1 cellular context compared by ENCODE assay signal in the genomic region with DNA sequence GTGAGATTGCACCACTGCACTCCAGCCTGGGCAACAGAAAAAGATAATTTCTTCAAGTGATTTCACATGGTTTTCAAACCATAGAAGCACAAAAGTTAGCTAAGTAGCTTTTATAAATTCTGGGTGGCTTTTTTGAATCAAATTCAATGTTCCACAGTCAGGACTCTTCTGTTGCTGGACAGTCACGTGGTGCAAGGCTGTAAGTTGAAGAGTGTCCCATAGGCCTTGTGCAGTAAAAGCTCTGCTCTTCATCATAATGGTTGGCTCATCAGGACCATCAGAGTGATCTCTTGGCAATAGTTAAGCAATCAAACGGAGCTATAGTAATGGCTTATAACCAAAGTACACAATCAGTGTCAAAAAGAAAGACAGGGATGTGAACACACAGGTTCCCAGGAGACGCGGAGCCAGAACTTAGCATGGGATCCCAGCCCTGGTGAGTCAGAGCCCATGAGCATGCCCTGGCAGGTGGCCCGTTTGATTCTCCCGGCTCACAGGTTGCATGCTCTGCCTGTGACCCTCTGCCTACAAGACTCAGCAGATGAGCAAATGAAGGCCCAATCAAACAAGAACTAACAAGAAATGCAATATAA.
A peak's percentile ranks its signal among the peaks of the same experiment; 100 is the strongest.
TF ChIP-seq lines count a peak whose summit lies in the region.

No MANE protein-coding gene starts in this region.

TF ChIP-seq in K562, 482 proteins besides CTCF, POLR2A, EP300 and RAD21 (continued from another document):
- TF ChIP-seq, protein P1, sequence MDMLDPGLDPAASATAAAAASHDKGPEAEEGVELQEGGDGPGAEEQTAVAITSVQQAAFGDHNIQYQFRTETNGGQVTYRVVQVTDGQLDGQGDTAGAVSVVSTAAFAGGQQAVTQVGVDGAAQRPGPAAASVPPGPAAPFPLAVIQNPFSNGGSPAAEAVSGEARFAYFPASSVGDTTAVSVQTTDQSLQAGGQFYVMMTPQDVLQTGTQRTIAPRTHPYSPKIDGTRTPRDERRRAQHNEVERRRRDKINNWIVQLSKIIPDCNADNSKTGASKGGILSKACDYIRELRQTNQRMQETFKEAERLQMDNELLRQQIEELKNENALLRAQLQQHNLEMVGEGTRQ (CRISPR knock-in tag; IDR thresholded peaks at IDR 0.05), result peak; percentile 64
- TF ChIP-seq USF1 (CRISPR knock-in tag; IDR thresholded peaks at IDR 0.05), result peak; percentile 54; the same call in 1 of the 2 replicates
- peak; percentile 69 for TF ChIP-seq RAD51 (IDR thresholded peaks at IDR 0.05; ENCODE audit: borderline replicate concordance, low read depth)
- TF ChIP-seq, protein P2, sequence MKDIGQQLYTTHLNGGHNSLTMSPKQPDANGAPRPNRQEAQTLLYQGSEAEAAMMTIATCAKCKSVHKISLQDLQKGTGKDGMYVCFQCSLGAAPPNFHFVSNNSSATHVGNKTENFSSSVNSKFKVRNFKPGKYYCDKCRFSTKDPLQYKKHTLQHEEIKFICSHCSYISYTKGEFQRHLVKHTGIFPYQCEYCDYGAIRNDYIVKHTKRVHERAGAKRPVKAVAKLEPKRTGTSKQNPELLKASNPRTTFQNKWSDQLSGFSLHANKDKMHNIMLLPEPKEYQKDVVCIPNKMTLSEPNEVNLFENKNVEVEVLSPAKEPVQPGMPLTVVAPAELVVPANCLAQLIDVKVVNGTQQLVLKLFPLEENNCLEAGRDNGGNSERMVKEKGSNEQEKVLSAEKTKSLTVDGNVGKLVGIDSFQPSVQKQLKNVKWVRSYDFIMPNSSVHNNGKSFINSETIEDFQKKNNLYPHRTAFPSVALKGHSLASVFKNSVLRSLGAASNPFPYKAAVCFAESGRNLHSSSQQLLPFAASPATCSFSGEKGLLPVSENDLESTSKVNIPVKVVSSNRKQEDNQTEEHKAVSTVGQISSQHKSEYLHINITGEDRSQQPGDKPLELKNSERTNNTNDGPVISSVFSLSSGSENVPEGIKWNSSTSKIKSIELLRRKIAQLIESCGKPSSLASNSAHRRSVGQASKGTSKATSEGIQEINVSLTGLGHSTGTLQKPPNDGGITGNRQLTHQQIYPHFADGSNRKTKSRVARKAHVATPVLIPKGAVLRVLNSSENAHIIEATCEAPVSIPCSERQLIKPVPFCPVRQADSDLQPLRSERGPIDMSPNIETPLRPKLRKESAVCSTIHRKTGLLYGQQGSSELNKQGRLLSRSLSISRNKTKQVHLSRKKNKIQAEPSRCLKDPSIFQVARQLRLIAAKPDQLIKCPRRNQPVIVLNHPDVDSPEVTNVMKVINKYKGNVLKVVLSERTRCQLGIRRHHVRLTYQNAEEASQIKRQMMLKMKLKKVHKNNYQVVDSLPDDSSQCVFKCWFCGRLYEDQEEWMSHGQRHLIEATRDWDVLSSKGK (CRISPR knock-in tag; IDR thresholded peaks at IDR 0.05), result no peak
- no peak for TF ChIP-seq ZFP1 (CRISPR knock-in tag; IDR thresholded peaks at IDR 0.05)
- no peak for TF ChIP-seq TAF15 (IDR thresholded peaks at IDR 0.05; ENCODE audit: low read depth, low read length)
- TF ChIP-seq, protein P3, sequence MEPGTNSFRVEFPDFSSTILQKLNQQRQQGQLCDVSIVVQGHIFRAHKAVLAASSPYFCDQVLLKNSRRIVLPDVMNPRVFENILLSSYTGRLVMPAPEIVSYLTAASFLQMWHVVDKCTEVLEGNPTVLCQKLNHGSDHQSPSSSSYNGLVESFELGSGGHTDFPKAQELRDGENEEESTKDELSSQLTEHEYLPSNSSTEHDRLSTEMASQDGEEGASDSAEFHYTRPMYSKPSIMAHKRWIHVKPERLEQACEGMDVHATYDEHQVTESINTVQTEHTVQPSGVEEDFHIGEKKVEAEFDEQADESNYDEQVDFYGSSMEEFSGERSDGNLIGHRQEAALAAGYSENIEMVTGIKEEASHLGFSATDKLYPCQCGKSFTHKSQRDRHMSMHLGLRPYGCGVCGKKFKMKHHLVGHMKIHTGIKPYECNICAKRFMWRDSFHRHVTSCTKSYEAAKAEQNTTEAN (CRISPR knock-in tag; IDR thresholded peaks at IDR 0.05), result no peak
- TF ChIP-seq ZNF507 (tag; conservative IDR thresholded peaks at IDR 0.05), result no peak
- TF ChIP-seq RFX7 (CRISPR knock-in tag; IDR thresholded peaks at IDR 0.05), result no peak
- TF ChIP-seq ZFP30 (CRISPR knock-in tag; IDR thresholded peaks at IDR 0.05; ENCODE audit: borderline replicate concordance), result no peak
- TF ChIP-seq NFE2L1 (tag; IDR thresholded peaks at IDR 0.05; ENCODE audit: borderline replicate concordance, low read depth), result no peak
- no peak for TF ChIP-seq MBD2 (IDR thresholded peaks at IDR 0.05; ENCODE audit: borderline replicate concordance, low read depth)
- TF ChIP-seq U2AF1 (optimal IDR thresholded peaks at IDR 0.05; ENCODE audit: low read depth, low read length), result no peak
- no peak for TF ChIP-seq NFIX (CRISPR knock-in tag; IDR thresholded peaks at IDR 0.05; ENCODE audit: low read depth)
- TF ChIP-seq STAT5B (CRISPR knock-in tag; IDR thresholded peaks at IDR 0.05), result no peak
- no peak for TF ChIP-seq BRCA1 (IDR thresholded peaks at IDR 0.05)
- TF ChIP-seq BRCA1 (CRISPR knock-in tag; IDR thresholded peaks at IDR 0.05), result no peak
- no peak for TF ChIP-seq MECOM (CRISPR knock-in tag; IDR thresholded peaks at IDR 0.05)
- no peak for TF ChIP-seq FUS (optimal IDR thresholded peaks at IDR 0.05; ENCODE audit: low read depth, low read length)
- TF ChIP-seq AFF1 (IDR thresholded peaks at IDR 0.05; ENCODE audit: low read depth in 1 of 2, partially characterized antibody in 2 of 2), result peak in 1 of 2 experiments; percentile 81
- no peak for TF ChIP-seq GABPB2 (CRISPR knock-in tag; conservative IDR thresholded peaks at IDR 0.05)
- peak; percentile 43 for TF ChIP-seq TFE3 (CRISPR knock-in tag; IDR thresholded peaks at IDR 0.05)
- no peak for TF ChIP-seq IFI16 (CRISPR knock-in tag; IDR thresholded peaks at IDR 0.05)
- TF ChIP-seq CUX1 (CRISPR knock-in tag; IDR thresholded peaks at IDR 0.05), result no peak
- TF ChIP-seq, protein P4, sequence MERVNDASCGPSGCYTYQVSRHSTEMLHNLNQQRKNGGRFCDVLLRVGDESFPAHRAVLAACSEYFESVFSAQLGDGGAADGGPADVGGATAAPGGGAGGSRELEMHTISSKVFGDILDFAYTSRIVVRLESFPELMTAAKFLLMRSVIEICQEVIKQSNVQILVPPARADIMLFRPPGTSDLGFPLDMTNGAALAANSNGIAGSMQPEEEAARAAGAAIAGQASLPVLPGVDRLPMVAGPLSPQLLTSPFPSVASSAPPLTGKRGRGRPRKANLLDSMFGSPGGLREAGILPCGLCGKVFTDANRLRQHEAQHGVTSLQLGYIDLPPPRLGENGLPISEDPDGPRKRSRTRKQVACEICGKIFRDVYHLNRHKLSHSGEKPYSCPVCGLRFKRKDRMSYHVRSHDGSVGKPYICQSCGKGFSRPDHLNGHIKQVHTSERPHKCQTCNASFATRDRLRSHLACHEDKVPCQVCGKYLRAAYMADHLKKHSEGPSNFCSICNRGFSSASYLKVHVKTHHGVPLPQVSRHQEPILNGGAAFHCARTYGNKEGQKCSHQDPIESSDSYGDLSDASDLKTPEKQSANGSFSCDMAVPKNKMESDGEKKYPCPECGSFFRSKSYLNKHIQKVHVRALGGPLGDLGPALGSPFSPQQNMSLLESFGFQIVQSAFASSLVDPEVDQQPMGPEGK (CRISPR knock-in tag; IDR thresholded peaks at IDR 0.05; ENCODE audit: borderline replicate concordance), result no peak
TF ChIP-seq in K562: peak in this region for 5.
